In the genomic region with DNA sequence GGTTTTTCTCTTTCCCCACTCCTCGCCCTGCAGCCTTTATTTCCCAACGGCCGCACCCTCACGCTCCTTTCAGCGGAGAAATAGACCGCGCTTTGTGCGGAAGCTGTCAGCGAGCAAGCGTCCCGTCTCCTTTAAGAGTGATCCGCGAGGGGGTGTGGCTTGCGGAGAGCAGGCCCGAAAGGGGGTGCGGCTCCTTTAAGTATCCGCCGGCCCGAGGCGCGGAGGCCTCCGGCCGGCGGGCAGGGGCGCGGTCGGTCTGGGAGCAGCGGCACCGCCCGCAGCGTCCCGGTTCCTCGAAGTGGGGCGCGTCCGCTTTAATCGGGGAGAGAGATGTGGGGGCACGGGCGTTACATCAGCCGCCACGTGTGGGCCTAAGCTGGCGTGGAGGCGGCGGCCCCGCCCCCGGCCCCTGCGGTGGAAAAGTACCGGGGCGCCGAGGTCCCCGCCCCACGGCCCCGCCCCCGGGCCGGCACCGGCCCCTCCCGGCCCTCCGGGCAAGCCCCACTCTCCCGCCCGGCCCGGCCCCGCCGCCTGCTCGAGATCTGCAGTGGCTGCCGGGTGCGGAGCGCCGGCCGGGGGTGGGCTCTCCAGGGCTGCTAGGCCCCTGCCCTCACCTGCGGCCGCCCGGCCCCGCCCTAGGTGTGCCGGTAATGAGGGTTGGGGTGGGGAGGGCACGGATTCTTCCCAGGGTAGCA, we compare ENCODE assay signal across 2 cellular contexts.
TF ChIP-seq lines count a peak whose summit lies in the region.

No MANE protein-coding gene starts in this region.

TF ChIP-seq in HEK293, 187 proteins besides CTCF, POLR2A, EP300 and RAD21 (continued from another document and continues in another):
- TF ChIP-seq, protein P1, sequence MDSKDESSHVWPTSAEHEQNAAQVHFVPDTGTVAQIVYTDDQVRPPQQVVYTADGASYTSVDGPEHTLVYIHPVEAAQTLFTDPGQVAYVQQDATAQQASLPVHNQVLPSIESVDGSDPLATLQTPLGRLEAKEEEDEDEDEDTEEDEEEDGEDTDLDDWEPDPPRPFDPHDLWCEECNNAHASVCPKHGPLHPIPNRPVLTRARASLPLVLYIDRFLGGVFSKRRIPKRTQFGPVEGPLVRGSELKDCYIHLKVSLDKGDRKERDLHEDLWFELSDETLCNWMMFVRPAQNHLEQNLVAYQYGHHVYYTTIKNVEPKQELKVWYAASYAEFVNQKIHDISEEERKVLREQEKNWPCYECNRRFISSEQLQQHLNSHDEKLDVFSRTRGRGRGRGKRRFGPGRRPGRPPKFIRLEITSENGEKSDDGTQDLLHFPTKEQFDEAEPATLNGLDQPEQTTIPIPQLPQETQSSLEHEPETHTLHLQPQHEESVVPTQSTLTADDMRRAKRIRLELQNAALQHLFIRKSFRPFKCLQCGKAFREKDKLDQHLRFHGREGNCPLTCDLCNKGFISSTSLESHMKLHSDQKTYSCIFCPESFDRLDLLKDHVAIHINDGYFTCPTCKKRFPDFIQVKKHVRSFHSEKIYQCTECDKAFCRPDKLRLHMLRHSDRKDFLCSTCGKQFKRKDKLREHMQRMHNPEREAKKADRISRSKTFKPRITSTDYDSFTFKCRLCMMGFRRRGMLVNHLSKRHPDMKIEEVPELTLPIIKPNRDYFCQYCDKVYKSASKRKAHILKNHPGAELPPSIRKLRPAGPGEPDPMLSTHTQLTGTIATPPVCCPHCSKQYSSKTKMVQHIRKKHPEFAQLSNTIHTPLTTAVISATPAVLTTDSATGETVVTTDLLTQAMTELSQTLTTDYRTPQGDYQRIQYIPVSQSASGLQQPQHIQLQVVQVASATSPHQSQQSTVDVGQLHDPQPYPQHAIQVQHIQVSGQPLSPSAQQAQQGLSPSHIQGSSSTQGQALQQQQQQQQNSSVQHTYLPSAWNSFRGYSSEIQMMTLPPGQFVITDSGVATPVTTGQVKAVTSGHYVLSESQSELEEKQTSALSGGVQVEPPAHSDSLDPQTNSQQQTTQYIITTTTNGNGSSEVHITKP (tag by site-specific recombination; IDR thresholded peaks at IDR 0.05): peak; percentile 49; the same call in 1 of the 2 replicates
- TF ChIP-seq ZXDB (tag by site-specific recombination; IDR thresholded peaks at IDR 0.05) (peak; percentile 93), ZNF324 (tag by site-specific recombination; IDR thresholded peaks at IDR 0.05) (0 out of 2 replicates have a peak, but pooled peaks have one; percentile 42), KLF1 (tag by site-specific recombination; IDR thresholded peaks at IDR 0.05) (peak; percentile 91), ZSCAN23 (tag by site-specific recombination; IDR thresholded peaks at IDR 0.05) (no peak), KLF10 (tag by site-specific recombination; IDR thresholded peaks at IDR 0.05) (peak; percentile 99), ZNF629 (tag by site-specific recombination; IDR thresholded peaks at IDR 0.05) (peak; percentile 76), KLF8 (tag by site-specific recombination; IDR thresholded peaks at IDR 0.05) (peak; percentile 71), ZBTB48 (tag by site-specific recombination; IDR thresholded peaks at IDR 0.05) (peak; percentile 68; the same call in 1 of the 2 replicates), KLF7 (tag by site-specific recombination; IDR thresholded peaks at IDR 0.05; ENCODE audit: borderline replicate concordance) (peak; percentile 24; the same call in 1 of the 2 replicates), ZNF391 (tag by site-specific recombination; IDR thresholded peaks at IDR 0.05; ENCODE audit: borderline replicate concordance, low read depth) (no peak), ZFP69B (tag by site-specific recombination; IDR thresholded peaks at IDR 0.05) (peak; percentile 76; the same call in 1 of the 2 replicates), ZFHX2 (tag by site-specific recombination; conservative IDR thresholded peaks at IDR 0.05) (peak; percentile 87), ZNF843 (tag by site-specific recombination; IDR thresholded peaks at IDR 0.05) (peak; percentile 57; the same call in 1 of the 2 replicates), SP2 (tag by site-specific recombination; IDR thresholded peaks at IDR 0.05) (peak; percentile 49), ZNF2 (tag by site-specific recombination; IDR thresholded peaks at IDR 0.05) (peak; percentile 46; the same call in 1 of the 2 replicates), ZNF24 (tag by site-specific recombination; IDR thresholded peaks at IDR 0.05) (0 out of 2 replicates have a peak, but pooled peaks have one; percentile 9)
- TF ChIP-seq, protein P2, sequence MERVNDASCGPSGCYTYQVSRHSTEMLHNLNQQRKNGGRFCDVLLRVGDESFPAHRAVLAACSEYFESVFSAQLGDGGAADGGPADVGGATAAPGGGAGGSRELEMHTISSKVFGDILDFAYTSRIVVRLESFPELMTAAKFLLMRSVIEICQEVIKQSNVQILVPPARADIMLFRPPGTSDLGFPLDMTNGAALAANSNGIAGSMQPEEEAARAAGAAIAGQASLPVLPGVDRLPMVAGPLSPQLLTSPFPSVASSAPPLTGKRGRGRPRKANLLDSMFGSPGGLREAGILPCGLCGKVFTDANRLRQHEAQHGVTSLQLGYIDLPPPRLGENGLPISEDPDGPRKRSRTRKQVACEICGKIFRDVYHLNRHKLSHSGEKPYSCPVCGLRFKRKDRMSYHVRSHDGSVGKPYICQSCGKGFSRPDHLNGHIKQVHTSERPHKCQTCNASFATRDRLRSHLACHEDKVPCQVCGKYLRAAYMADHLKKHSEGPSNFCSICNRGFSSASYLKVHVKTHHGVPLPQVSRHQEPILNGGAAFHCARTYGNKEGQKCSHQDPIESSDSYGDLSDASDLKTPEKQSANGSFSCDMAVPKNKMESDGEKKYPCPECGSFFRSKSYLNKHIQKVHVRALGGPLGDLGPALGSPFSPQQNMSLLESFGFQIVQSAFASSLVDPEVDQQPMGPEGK (tag by site-specific recombination; IDR thresholded peaks at IDR 0.05): peak; percentile 37; the same call in 1 of the 2 replicates
- TF ChIP-seq, protein P3, sequence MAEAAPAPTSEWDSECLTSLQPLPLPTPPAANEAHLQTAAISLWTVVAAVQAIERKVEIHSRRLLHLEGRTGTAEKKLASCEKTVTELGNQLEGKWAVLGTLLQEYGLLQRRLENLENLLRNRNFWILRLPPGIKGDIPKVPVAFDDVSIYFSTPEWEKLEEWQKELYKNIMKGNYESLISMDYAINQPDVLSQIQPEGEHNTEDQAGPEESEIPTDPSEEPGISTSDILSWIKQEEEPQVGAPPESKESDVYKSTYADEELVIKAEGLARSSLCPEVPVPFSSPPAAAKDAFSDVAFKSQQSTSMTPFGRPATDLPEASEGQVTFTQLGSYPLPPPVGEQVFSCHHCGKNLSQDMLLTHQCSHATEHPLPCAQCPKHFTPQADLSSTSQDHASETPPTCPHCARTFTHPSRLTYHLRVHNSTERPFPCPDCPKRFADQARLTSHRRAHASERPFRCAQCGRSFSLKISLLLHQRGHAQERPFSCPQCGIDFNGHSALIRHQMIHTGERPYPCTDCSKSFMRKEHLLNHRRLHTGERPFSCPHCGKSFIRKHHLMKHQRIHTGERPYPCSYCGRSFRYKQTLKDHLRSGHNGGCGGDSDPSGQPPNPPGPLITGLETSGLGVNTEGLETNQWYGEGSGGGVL (tag by site-specific recombination; IDR thresholded peaks at IDR 0.05): peak; percentile 51

TF ChIP-seq in SK-N-SH, 30 proteins besides CTCF, POLR2A, EP300 and RAD21 (continued from another document):
- TF ChIP-seq, protein P4, sequence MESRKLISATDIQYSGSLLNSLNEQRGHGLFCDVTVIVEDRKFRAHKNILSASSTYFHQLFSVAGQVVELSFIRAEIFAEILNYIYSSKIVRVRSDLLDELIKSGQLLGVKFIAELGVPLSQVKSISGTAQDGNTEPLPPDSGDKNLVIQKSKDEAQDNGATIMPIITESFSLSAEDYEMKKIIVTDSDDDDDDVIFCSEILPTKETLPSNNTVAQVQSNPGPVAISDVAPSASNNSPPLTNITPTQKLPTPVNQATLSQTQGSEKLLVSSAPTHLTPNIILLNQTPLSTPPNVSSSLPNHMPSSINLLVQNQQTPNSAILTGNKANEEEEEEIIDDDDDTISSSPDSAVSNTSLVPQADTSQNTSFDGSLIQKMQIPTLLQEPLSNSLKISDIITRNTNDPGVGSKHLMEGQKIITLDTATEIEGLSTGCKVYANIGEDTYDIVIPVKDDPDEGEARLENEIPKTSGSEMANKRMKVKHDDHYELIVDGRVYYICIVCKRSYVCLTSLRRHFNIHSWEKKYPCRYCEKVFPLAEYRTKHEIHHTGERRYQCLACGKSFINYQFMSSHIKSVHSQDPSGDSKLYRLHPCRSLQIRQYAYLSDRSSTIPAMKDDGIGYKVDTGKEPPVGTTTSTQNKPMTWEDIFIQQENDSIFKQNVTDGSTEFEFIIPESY (IDR thresholded peaks at IDR 0.05; ENCODE audit: borderline replicate concordance, low read depth): no peak
